In genomic region chr10:124538669-124539068, GRCh38 we compare ENCODE assay signal across 19 cellular contexts.
DNase-seq lines count a peak whose midpoint lies in the region; ATAC-seq and TF ChIP-seq lines count a peak whose summit lies in the region.
"Had no signal": no experiment of that assay in that cellular context is flagged by ENCODE, and none has a peak within 500 bp of the region (broad histone marks: within the 10 kb centered on the region; RNA-seq: fewer than 3 reads in every experiment).

No MANE protein-coding gene starts in this region.

- H3K9me3 ChIP-seq in right cardiac atrium (ENCODE audit: control insufficient read depth, low read length), result no peaks in the 10 kb centered on the region
- no peaks in the 10 kb centered on the region for H3K9me3 ChIP-seq in right atrium auricular region
- no peaks in the 10 kb centered on the region for H3K9me3 ChIP-seq in OCI-LY7 (ENCODE audit: low read length)
- no peaks in the 10 kb centered on the region for H3K9me3 ChIP-seq in testis

- no peak overlapping the region; the same call in 1 of the 2 replicates for H2AFZ ChIP-seq in OCI-LY7 (ENCODE audit: low read length)

- DNase-seq in right cardiac atrium (peak in 2 of 3 donors; percentile 15 to 27), right atrium auricular region (ENCODE audit: low spot score) (no peak), OCI-LY7 (ENCODE audit: low spot score) (no peak), naive B cell (no peak), testis (no peak), SW 1271 (lab: John Stamatoyannopoulos, UW) (no peak), coronary artery (ENCODE audit: low spot score) (no peak)
- DNase-seq: 8988T; AML-193; CD8-positive, alpha-beta T cell; COR-L47; DMS153; DND-41; GF-D8; HCEC 1CT; HFFc6 had no signal

- H3K4me3 ChIP-seq in right cardiac atrium (ENCODE audit: low read length) (no peak overlapping the region), right atrium auricular region (no peak overlapping the region), OCI-LY7 (ENCODE audit: low read depth, low read length, poor library complexity, severe bottlenecking) (no peak overlapping the region), testis (no peak overlapping the region), coronary artery (no peak overlapping the region)

- H4K20me1 ChIP-seq in OCI-LY7 (ENCODE audit: insufficient read depth, low read length), result no peaks in the 10 kb centered on the region

- no peaks in the 10 kb centered on the region for H3K79me2 ChIP-seq in OCI-LY7 (ENCODE audit: insufficient read depth, low read depth, low read length)

- H3K27me3 ChIP-seq in right cardiac atrium (ENCODE audit: control insufficient read depth, insufficient read depth) (no peaks in the 10 kb centered on the region), right atrium auricular region (no peaks in the 10 kb centered on the region), testis (no peaks in the 10 kb centered on the region)

- H3K4me2 ChIP-seq in OCI-LY7 (ENCODE audit: low read length), result peak overlapping the region; percentile 59

- POLR2A ChIA-PET in OCI-LY7 (lab: Charles Lee), result interaction anchor here (0.8 to 7.5 kb wide), 8 partner anchors 8 to 207 kb away, joined by 3 to 105 read pairs (median 4); no protein-coding TSS in a partner anchor

- peaks cover 0 to 1% (median 0%) of the 10 kb centered on the region in 7 donors for H3K9me3 Mint-ChIP-seq in naive B cell
- H3K9me3 Mint-ChIP-seq: CD14-positive monocyte; CD8-positive, alpha-beta T cell; HFFc6 had no signal

- WGBS in right cardiac atrium, result 82% methylated on average over 6 of the region's 6 CpGs
- 26 to 52% methylated on average over 6 of the region's 6 CpGs for WGBS in testis, 2 donors

- H3K4me1 ChIP-seq in right cardiac atrium (ENCODE audit: control insufficient read depth, insufficient read depth, low read length) (no peaks in the 10 kb centered on the region), right atrium auricular region (peaks cover 0 to 9% of the 10 kb centered on the region in 2 donors), OCI-LY7 (ENCODE audit: insufficient read depth, low read length, poor library complexity, severe bottlenecking) (peaks cover 100% of the 10 kb centered on the region), testis (peaks cover 56% of the 10 kb centered on the region)

- ATAC-seq in right cardiac atrium, result no peak
- ATAC-seq in naive B cell (ENCODE audit: low read depth in 2 of 2), result no peak
- no peak for ATAC-seq in HG03378 (IDR thresholded peaks at IDR 0.05; ENCODE audit: unreplicated experiment)
- ATAC-seq: CD8-positive, alpha-beta T cell; HepG2 had no signal

- no peaks in the 10 kb centered on the region for H3K36me3 ChIP-seq in right atrium auricular region
- no peaks in the 10 kb centered on the region for H3K36me3 ChIP-seq in OCI-LY7 (ENCODE audit: insufficient read depth, low read length)
- H3K36me3 ChIP-seq in testis (ENCODE audit: low read depth, missing control alignments), result no peaks in the 10 kb centered on the region

- H3K27ac ChIP-seq in right cardiac atrium (ENCODE audit: low read length), result no peak overlapping the region
- no peak overlapping the region for H3K27ac ChIP-seq in right atrium auricular region
- peak overlapping the region; percentile 98 for H3K27ac ChIP-seq in OCI-LY7 (ENCODE audit: low read depth, low read length, poor library complexity, severe bottlenecking)
- peak overlapping the region; percentile 4 to 50 for H3K27ac ChIP-seq in testis
- no peak overlapping the region for H3K27ac ChIP-seq in coronary artery

- peak overlapping the region in 7 of 8 donors; percentile 15 to 77 (median 53) for H3K4me3 Mint-ChIP-seq in naive B cell
- H3K4me3 Mint-ChIP-seq: CD14-positive monocyte; CD8-positive, alpha-beta T cell; HFFc6 had no signal

- H3K27me3 Mint-ChIP-seq in naive B cell, result no peaks in the 10 kb centered on the region

- TF ChIP-seq CTCF in right atrium auricular region (IDR thresholded peaks at IDR 0.05) (no peak), OCI-LY7 (conservative IDR thresholded peaks at IDR 0.05; ENCODE audit: low read length) (no peak), testis (IDR thresholded peaks at IDR 0.05) (no peak), coronary artery (IDR thresholded peaks at IDR 0.05) (no peak)

- intact Hi-C loops in right cardiac atrium (cut with DNase I) (loop anchor here in 2 of 4 donors (5.0 to 10.0 kb wide), 2 partner anchors 209 to 286 kb away; no protein-coding TSS in a partner anchor), OCI-LY7 (cut with micrococcal nuclease; ENCODE audit: unreplicated experiment) (loop anchor here (5.0 kb wide), 1 partner anchor 379 kb away; no protein-coding TSS in a partner anchor), testis (cut with DNase I; ENCODE audit: low total_unique reads) (loop anchor here (10.0 kb wide), 1 partner anchor 286 kb away; no protein-coding TSS in a partner anchor)

- H3K4me1 Mint-ChIP-seq in naive B cell, result peaks cover 52 to 91% (median 88%) of the 10 kb centered on the region in 3 donors

- CTCF ChIA-PET in OCI-LY7 (lab: Charles Lee; ENCODE audit: unreplicated experiment), result interaction anchor here (0.6 to 0.7 kb wide), 2 partner anchors 9 to 135 kb away, joined by 3 read pairs; no protein-coding TSS in a partner anchor

- peak overlapping the region; percentile 87 to 98 (median 96) for H3K27ac Mint-ChIP-seq in naive B cell
- H3K27ac Mint-ChIP-seq: CD8-positive, alpha-beta T cell; HFFc6 had no signal

- H3K36me3 Mint-ChIP-seq in naive B cell, result no peaks in the 10 kb centered on the region
- H3K36me3 Mint-ChIP-seq: CD8-positive, alpha-beta T cell had no signal

- no TSS peak for BruUV-seq in OCI-LY7 (replicated peaks; lab: Mats Ljungman, UMichigan)

- no peak for TF ChIP-seq POLR2A in testis (IDR thresholded peaks at IDR 0.05)

- H3K9me2 ChIP-seq in OCI-LY7 (ENCODE audit: insufficient read depth, low read length), result no peaks in the 10 kb centered on the region

Comparison
In these comparisons a context has a peak if more than half of its experiments do, and no peak if none do; other contexts are left out.
1. DNase-seq: peak in right cardiac atrium (2 of 3); none in right atrium auricular region (single experiment), OCI-LY7 (single experiment), naive B cell (single experiment), testis (single experiment), SW 1271 (0 of 2) and coronary artery (single experiment).
2. H3K27ac ChIP-seq: peak in OCI-LY7 (single experiment) and testis (2 of 2); none in right cardiac atrium (single experiment), right atrium auricular region (0 of 2) and coronary artery (0 of 2).